24 cellular contexts compared by ENCODE assay signal in the genomic region with DNA sequence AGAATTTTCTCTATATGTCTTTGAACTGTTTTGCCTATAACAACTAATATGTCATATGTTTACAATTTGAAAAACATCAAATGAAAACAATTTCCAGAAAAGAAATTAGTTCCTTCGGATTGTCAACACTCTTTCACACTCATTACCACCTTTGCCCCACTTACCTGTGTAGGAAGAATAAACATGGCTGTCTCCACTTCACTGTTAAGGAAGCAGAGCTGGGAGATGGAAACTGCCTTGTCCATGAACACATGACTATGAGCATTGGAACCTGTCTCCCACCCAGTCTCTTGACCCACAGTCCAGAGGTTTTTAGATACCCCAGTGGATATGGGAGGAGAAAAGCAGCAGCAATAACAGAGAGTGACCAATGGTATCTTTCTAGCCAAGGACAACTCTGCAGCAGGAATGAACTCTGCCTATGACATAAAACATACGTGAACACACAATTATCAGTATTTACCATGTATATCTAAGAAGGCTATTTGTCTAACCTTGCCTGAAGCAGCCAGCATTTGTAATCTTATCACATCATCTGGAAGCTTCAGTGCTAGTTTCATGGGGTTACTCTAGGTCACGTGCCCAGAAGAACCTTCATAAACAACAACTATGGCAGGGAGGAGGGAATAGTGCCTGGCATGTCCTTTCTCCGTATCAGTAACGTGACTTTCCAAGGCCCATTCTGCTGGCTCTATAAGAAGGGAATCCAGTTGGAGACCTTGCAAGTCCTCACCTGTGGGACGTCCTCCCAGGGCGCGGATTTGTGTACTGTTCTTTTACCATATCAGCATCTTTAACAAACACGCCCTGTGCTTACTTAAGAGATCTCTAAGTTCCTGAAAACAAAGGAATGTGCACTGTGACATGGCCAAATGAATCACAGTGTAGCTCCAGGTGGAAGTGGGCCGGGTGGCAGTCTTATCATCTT.
DNase-seq lines count a peak whose midpoint lies in the region; ATAC-seq and TF ChIP-seq lines count a peak whose summit lies in the region.
"Had no signal": no experiment of that assay in that cellular context is flagged by ENCODE, and none has a peak within 500 bp of the region (broad histone marks: within the 10 kb centered on the region; RNA-seq: fewer than 3 reads in every experiment).

No MANE protein-coding gene starts in this region.

- H3K4me2 ChIP-seq in GM23248 (ENCODE audit: unreplicated experiment), result no peak overlapping the region

- no peak overlapping the region for H3K9ac ChIP-seq in GM23248

- H3K27me3 ChIP-seq in upper lobe of right lung (no peaks in the 10 kb centered on the region), GM23248 (replicated peaks; ENCODE audit: insufficient read depth) (no peaks in the 10 kb centered on the region), right cardiac atrium (ENCODE audit: control insufficient read depth, insufficient read depth) (no peaks in the 10 kb centered on the region)
- H3K27me3 ChIP-seq: ascending aorta, tibial nerve had no signal

- H4K20me1 ChIP-seq in GM23248 (ENCODE audit: insufficient read depth), result no peaks in the 10 kb centered on the region

- ATAC-seq in upper lobe of right lung (peak; percentile 96), right cardiac atrium (no peak)

- H3K4me3 ChIP-seq in upper lobe of right lung (no peak overlapping the region), GM23248 (no peak overlapping the region), right cardiac atrium (ENCODE audit: low read length) (no peak overlapping the region)
- H3K4me3 ChIP-seq: ascending aorta, tibial nerve had no signal

- TF ChIP-seq POLR2A in erythroblast (IDR thresholded peaks at IDR 0.05; ENCODE audit: low read length), result no peak

- H3K79me2 ChIP-seq in GM23248 (ENCODE audit: insufficient read depth), result no peaks in the 10 kb centered on the region

- H2AFZ ChIP-seq in GM23248, result no peak overlapping the region

- WGBS in GM23248 (ENCODE audit: low coverage in 1 of 2, low lambda C conversion rate in 2 of 2, missing lambda C conversion rate in 2 of 2), 2 experiments, result 84 to 87% methylated on average over 10 of the region's 10 CpGs
- WGBS in right cardiac atrium, result 76% methylated on average over 10 of the region's 10 CpGs

- peak; percentile 39 for DNase-seq in SIG-M5 treated with dmso at 0.1 percent for 504 hours (lab: John Stamatoyannopoulos, UW; ENCODE audit: unreplicated experiment)
- DNase-seq in SIG-M5 (lab: John Stamatoyannopoulos, UW), result no peak
- DNase-seq in erythroblast (lab: John Stamatoyannopoulos, UW), result peak; percentile 68 to 90
- DNase-seq in mucosa of gallbladder (ENCODE audit: low spot score), result peak; percentile 91
- DNase-seq in upper lobe of right lung, result peak; percentile 74
- DNase-seq in GM23248, result no peak
- no peak for DNase-seq in DMS114 treated with DMSO at 0.1 percent for 48 hours (lab: John Stamatoyannopoulos, UW; ENCODE audit: unreplicated experiment)
- DNase-seq in right cardiac atrium, result no peak
- DNase-seq: 8988T; activated CD8-positive, alpha-beta memory T cell treated with anti-CD3 and anti-CD28 coated beads for 24 hours; activated naive CD4-positive, alpha-beta T cell treated with anti-CD3 and anti-CD28 coated beads, Interleukin-2, amount 10 ng/mL, durations not matched to agents 7 days and 5 days; activated T-cell treated with anti-CD3 and anti-CD28 coated beads, Interleukin-2, amount 50 U/mL, for 48 hours; cerebellar nuclear complex; glutamatergic neuron; H9; KG1; naive B cell; NCI-H1048; NCI-H2029 treated with DMSO at 0.1 percent for 48 hours; NK-92 treated with Interleukin-12 subunit alpha and Interleukin-12 subunit beta, amount 100 ng/mL, for 24 hours; stimulated activated naive CD4-positive, alpha-beta T cell treated with Interleukin-2 at 50 U/mL for 16 hours; T-helper 9 cell had no signal

- H3K27ac ChIP-seq in upper lobe of right lung, result no peak overlapping the region
- no peak overlapping the region for H3K27ac ChIP-seq in GM23248
- no peak overlapping the region for H3K27ac ChIP-seq in right cardiac atrium (ENCODE audit: low read length)
- H3K27ac ChIP-seq: ascending aorta, tibial nerve had no signal

- intact Hi-C loops in upper lobe of right lung (cut with DNase I), result no loop called here
- intact Hi-C loops in right cardiac atrium (cut with DNase I), result no loop called here

- H3K9me3 ChIP-seq in upper lobe of right lung, result no peaks in the 10 kb centered on the region
- H3K9me3 ChIP-seq in GM23248 (ENCODE audit: low read depth), result no peaks in the 10 kb centered on the region
- H3K9me3 ChIP-seq in right cardiac atrium (ENCODE audit: control insufficient read depth, low read length), result no peaks in the 10 kb centered on the region
- H3K9me3 ChIP-seq: ascending aorta, tibial nerve had no signal

- in situ Hi-C loops in GM23248 (cut with MboI), result no loop called here

- H3K4me1 ChIP-seq in upper lobe of right lung (no peaks in the 10 kb centered on the region), GM23248 (ENCODE audit: insufficient read depth) (no peaks in the 10 kb centered on the region), right cardiac atrium (ENCODE audit: control insufficient read depth, insufficient read depth, low read length) (no peaks in the 10 kb centered on the region)
- H3K4me1 ChIP-seq: ascending aorta, tibial nerve had no signal

- no peaks in the 10 kb centered on the region for H3K9me2 ChIP-seq in GM23248 (ENCODE audit: insufficient read depth)

- no peak for TF ChIP-seq CTCF in upper lobe of right lung (IDR thresholded peaks at IDR 0.05)

- H3F3A ChIP-seq in GM23248 (ENCODE audit: insufficient read depth), result no peaks in the 10 kb centered on the region

- no peaks in the 10 kb centered on the region for H3K36me3 ChIP-seq in upper lobe of right lung
- no peaks in the 10 kb centered on the region for H3K36me3 ChIP-seq in GM23248 (ENCODE audit: low read depth)
- H3K36me3 ChIP-seq: ascending aorta, tibial nerve had no signal

Comparison
In these comparisons a context has a peak if more than half of its experiments do, and no peak if none do; other contexts are left out.
1. DNase-seq: peak in SIG-M5 treated with dmso at 0.1 percent for 504 hours (single experiment), erythroblast (2 of 2), mucosa of gallbladder (single experiment) and upper lobe of right lung (single experiment); none in SIG-M5 (single experiment), GM23248 (single experiment), DMS114 treated with DMSO at 0.1 percent for 48 hours (single experiment) and right cardiac atrium (0 of 3).